Comparison of ENCODE assay signal across 9 cellular contexts in genomic region chr2:161426788-161427412, GRCh38. TPM values are rescaled to one million over a fixed set of nuclear protein-coding genes. Genes with fewer than 3 reads are reported as not detected.
A peak's percentile ranks its signal among the peaks of the same experiment; 100 is the strongest.
DNase-seq lines count a peak whose midpoint lies in the region; ATAC-seq and TF ChIP-seq lines count a peak whose summit lies in the region.
"Had no signal": no experiment of that assay in that cellular context is flagged by ENCODE, and none has a peak within 500 bp of the region (broad histone marks: within the 10 kb centered on the region; RNA-seq: fewer than 3 reads in every experiment).

No MANE protein-coding gene starts in this region.

- peaks cover 88% of the 10 kb centered on the region for H3K27me3 Mint-ChIP-seq in CD4-positive, alpha-beta T cell
- peaks cover 55% of the 10 kb centered on the region for H3K27me3 Mint-ChIP-seq in IgD-negative memory B cell
- peaks cover 72 to 76% of the 10 kb centered on the region in 2 donors for H3K27me3 Mint-ChIP-seq in effector memory CD8-positive, alpha-beta T cell
- H3K27me3 Mint-ChIP-seq in nephron progenitor cell (ENCODE audit: low read depth, poor library complexity) = peaks cover 100% of the 10 kb centered on the region

- peaks cover 99% of the 10 kb centered on the region for H3K27me3 ChIP-seq in CD4-positive, alpha-beta T cell (ENCODE audit: control insufficient read depth, insufficient read depth, low read length)
- H3K27me3 ChIP-seq in tibial artery = peaks cover 21 to 82% of the 10 kb centered on the region in 2 donors

- H3K27ac Mint-ChIP-seq in CD4-positive, alpha-beta T cell = no peak overlapping the region
- H3K27ac Mint-ChIP-seq in IgD-negative memory B cell = peak overlapping the region in 2 of 3 donors; percentile 1 to 53
- H3K27ac Mint-ChIP-seq in effector memory CD8-positive, alpha-beta T cell = no peak overlapping the region
- no peak overlapping the region for H3K27ac Mint-ChIP-seq in nephron progenitor cell

- H3K9me3 ChIP-seq in CD4-positive, alpha-beta T cell (ENCODE audit: control insufficient read depth, low read length) = peaks cover 10% of the 10 kb centered on the region
- peaks cover 0 to 4% (median 0%) of the 10 kb centered on the region in 3 donors for H3K9me3 ChIP-seq in tibial artery

- DNase-seq in CD4-positive, alpha-beta T cell = peak in 1 of 10 experiments; percentile 1
- DNase-seq in effector memory CD8-positive, alpha-beta T cell = no peak
- DNase-seq in nephron progenitor cell (peak; percentile 56), tibial artery (no peak), NCI-H128 (lab: John Stamatoyannopoulos, UW; ENCODE audit: unreplicated experiment) (no peak), hypothalamus (lab: John Stamatoyannopoulos, UW) (no peak)
- DNase-seq in stimulated activated CD4-positive, alpha-beta T cell treated with anti-CD3 and anti-CD28 coated beads, Interleukin-4, amount 100 ng/mL, for 1 hour = no peak

- peaks cover 0 to 26% (median 16%) of the 10 kb centered on the region in 4 donors for H3K4me1 ChIP-seq in tibial artery

- peak; percentile 12 for ATAC-seq in CD4-positive, alpha-beta T cell (ENCODE audit: poor library complexity)
- ATAC-seq in effector memory CD8-positive, alpha-beta T cell (replicated peaks) = peak; percentile 14

- POLR2A ChIA-PET in CD4-positive, alpha-beta T cell (lab: Charles Lee) = no interaction called here

- H3K9me3 Mint-ChIP-seq in CD4-positive, alpha-beta T cell = peaks cover 2% of the 10 kb centered on the region
- H3K9me3 Mint-ChIP-seq in IgD-negative memory B cell (peaks cover 0 to 8% (median 2%) of the 10 kb centered on the region in 3 donors), nephron progenitor cell (no peaks in the 10 kb centered on the region)
- no peaks in the 10 kb centered on the region for H3K9me3 Mint-ChIP-seq in effector memory CD8-positive, alpha-beta T cell

- CTCF ChIA-PET in CD4-positive, alpha-beta T cell (lab: Charles Lee) = no interaction called here

- H3K27ac ChIP-seq in CD4-positive, alpha-beta T cell (ENCODE audit: low read depth, low read length) = no peak overlapping the region
- no peak overlapping the region for H3K27ac ChIP-seq in tibial artery

- peak overlapping the region in 1 of 2 donors; percentile 25 for H3K4me3 ChIP-seq in tibial artery

- no peak for TF ChIP-seq CTCF in CD4-positive, alpha-beta T cell (IDR thresholded peaks at IDR 0.05)
- TF ChIP-seq CTCF in nephron progenitor cell (IDR thresholded peaks at IDR 0.05) (peak; percentile 37), tibial artery (IDR thresholded peaks at IDR 0.05) (no peak)

- no peaks in the 10 kb centered on the region for H3K36me3 Mint-ChIP-seq in CD4-positive, alpha-beta T cell (ENCODE audit: low read depth)
- H3K36me3 Mint-ChIP-seq in IgD-negative memory B cell = peaks cover 11% of the 10 kb centered on the region
- peaks cover 1% of the 10 kb centered on the region for H3K36me3 Mint-ChIP-seq in effector memory CD8-positive, alpha-beta T cell (ENCODE audit: insufficient read depth)
- no peaks in the 10 kb centered on the region for H3K36me3 Mint-ChIP-seq in nephron progenitor cell (ENCODE audit: low read depth)

- peak overlapping the region; percentile 71 for H3K4me3 Mint-ChIP-seq in CD4-positive, alpha-beta T cell
- peak overlapping the region in 3 of 4 donors; percentile 68 to 83 (median 74) for H3K4me3 Mint-ChIP-seq in IgD-negative memory B cell
- peak overlapping the region; percentile 51 to 69 for H3K4me3 Mint-ChIP-seq in effector memory CD8-positive, alpha-beta T cell
- H3K4me3 Mint-ChIP-seq in nephron progenitor cell = peak overlapping the region; percentile 75

- no peaks in the 10 kb centered on the region for H3K36me3 ChIP-seq in tibial artery

- peaks cover 41% of the 10 kb centered on the region for H3K4me1 Mint-ChIP-seq in CD4-positive, alpha-beta T cell (ENCODE audit: low read depth)
- H3K4me1 Mint-ChIP-seq in IgD-negative memory B cell (peaks cover 6 to 21% (median 15%) of the 10 kb centered on the region in 3 donors), nephron progenitor cell (peaks cover 14% of the 10 kb centered on the region)
- peaks cover 11 to 14% of the 10 kb centered on the region in 2 donors for H3K4me1 Mint-ChIP-seq in effector memory CD8-positive, alpha-beta T cell (ENCODE audit: low read depth in 2 of 2)

- intact Hi-C loops in CD4-positive, alpha-beta T cell (cut with DNase I, micrococcal nuclease) = no loop called here
- intact Hi-C loops in tibial artery (cut with DNase I; ENCODE audit: low total_unique reads) = no loop called here

RNA-seq across cellular contexts. Expression of gene TBR1, which starts 10.8 kb away (rescaled TPM):
- not detected for total RNA-seq in CD4-positive, alpha-beta T cell
- not detected for polyA plus RNA-seq in IgD-negative memory B cell
- total RNA-seq: LHCN-M2 had no signal

Comparison
In these comparisons a context has a peak if more than half of its experiments do, and no peak if none do; other contexts are left out.
1. H3K27ac Mint-ChIP-seq: peak in IgD-negative memory B cell (2 of 3); none in CD4-positive, alpha-beta T cell (single experiment), effector memory CD8-positive, alpha-beta T cell (0 of 2) and nephron progenitor cell (single experiment).
2. Peak in every context shown above with its lines, with median percentiles within 50 percentile points of each other: H3K4me3 Mint-ChIP-seq.